ENCODE assay signal across 11 cellular contexts in genomic region chr12:132057691-132058090, GRCh38.
"Had no signal": no experiment of that assay in that cellular context is flagged by ENCODE, and none has a peak within 500 bp of the region (broad histone marks: within the 10 kb centered on the region; RNA-seq: fewer than 3 reads in every experiment).

No MANE protein-coding gene starts in this region.

- H3K27me3 Mint-ChIP-seq: activated naive CD8-positive, alpha-beta T cell had no signal

- H3K4me3 Mint-ChIP-seq: activated naive CD8-positive, alpha-beta T cell had no signal

- ATAC-seq: esophagus mucosa, gastroesophageal sphincter, heart right ventricle, left lung had no signal

- H3K27ac Mint-ChIP-seq: activated naive CD8-positive, alpha-beta T cell had no signal

- DNase-seq: activated CD4-positive, alpha-beta T cell treated with anti-CD3 and anti-CD28 coated beads for 4 hours; activated CD8-positive, alpha-beta memory T cell treated with anti-CD3 and anti-CD28 coated beads for 24 hours; activated CD8-positive, alpha-beta memory T cell treated with anti-CD3 and anti-CD28 coated beads, Interleukin-2, amount 50 U/mL, for 48 hours; cerebellar nuclear complex; cortex of kidney; heart right ventricle; left lung; midbrain had no signal
